Comparison of ENCODE assay signal across 1 cellular context in the genomic region with DNA sequence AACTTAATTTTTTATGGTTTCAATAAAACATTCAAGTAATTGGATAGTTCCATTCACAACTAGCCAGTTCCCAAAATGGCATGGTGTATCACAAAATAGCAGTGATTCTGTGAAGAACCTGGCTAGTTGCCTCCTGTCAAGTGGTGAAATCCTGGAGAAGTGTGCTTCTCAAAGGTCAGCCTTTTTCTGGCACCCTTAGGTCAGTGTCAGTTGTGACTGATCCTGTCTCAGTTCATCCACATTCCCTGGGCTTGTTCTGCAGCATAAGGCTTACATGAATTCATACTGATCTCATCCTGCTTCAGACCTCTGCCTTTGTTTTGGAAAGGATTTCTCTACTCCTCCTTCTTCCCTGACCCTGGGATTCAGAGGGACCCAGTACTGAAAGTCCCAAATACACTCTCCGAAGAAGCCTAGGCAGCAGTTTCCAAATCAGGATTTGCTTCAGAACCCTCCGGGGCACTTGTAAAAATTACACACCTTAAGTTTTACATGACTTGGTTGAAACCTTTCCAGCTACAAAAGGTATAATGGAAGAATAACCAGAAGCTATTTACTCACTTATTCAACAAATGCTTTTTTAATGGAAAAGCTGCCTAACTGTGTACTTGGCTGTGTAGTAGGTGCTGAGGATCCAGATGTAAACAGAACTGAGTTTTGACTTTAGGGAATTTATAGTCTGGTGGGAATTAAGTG.
TF ChIP-seq lines count a peak whose summit lies in the region.

No MANE protein-coding gene starts in this region.

TF ChIP-seq in IMR-90, 13 proteins besides CTCF, POLR2A, EP300 and RAD21 (continued from another document):
- TF ChIP-seq, protein P1, sequence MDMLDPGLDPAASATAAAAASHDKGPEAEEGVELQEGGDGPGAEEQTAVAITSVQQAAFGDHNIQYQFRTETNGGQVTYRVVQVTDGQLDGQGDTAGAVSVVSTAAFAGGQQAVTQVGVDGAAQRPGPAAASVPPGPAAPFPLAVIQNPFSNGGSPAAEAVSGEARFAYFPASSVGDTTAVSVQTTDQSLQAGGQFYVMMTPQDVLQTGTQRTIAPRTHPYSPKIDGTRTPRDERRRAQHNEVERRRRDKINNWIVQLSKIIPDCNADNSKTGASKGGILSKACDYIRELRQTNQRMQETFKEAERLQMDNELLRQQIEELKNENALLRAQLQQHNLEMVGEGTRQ (IDR thresholded peaks at IDR 0.05; ENCODE audit: low read depth, low read length), result no peak
- TF ChIP-seq, protein P2, sequence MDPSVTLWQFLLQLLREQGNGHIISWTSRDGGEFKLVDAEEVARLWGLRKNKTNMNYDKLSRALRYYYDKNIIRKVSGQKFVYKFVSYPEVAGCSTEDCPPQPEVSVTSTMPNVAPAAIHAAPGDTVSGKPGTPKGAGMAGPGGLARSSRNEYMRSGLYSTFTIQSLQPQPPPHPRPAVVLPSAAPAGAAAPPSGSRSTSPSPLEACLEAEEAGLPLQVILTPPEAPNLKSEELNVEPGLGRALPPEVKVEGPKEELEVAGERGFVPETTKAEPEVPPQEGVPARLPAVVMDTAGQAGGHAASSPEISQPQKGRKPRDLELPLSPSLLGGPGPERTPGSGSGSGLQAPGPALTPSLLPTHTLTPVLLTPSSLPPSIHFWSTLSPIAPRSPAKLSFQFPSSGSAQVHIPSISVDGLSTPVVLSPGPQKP (IDR thresholded peaks at IDR 0.05; ENCODE audit: borderline replicate concordance, low read depth, low read length), result no peak
- TF ChIP-seq RCOR1 (IDR thresholded peaks at IDR 0.05; ENCODE audit: insufficient replicate concordance, low read length) (no peak), SMC3 (IDR thresholded peaks at IDR 0.05; ENCODE audit: low read depth, low read length) (no peak), MAZ (IDR thresholded peaks at IDR 0.05; ENCODE audit: borderline replicate concordance, low read depth, low read length) (no peak), BHLHE40 (IDR thresholded peaks at IDR 0.05; ENCODE audit: low read depth, low read length) (no peak), FOS (IDR thresholded peaks at IDR 0.05; ENCODE audit: low read depth, low read length) (no peak)
